28 cellular contexts compared by ENCODE assay signal in the genomic region with DNA sequence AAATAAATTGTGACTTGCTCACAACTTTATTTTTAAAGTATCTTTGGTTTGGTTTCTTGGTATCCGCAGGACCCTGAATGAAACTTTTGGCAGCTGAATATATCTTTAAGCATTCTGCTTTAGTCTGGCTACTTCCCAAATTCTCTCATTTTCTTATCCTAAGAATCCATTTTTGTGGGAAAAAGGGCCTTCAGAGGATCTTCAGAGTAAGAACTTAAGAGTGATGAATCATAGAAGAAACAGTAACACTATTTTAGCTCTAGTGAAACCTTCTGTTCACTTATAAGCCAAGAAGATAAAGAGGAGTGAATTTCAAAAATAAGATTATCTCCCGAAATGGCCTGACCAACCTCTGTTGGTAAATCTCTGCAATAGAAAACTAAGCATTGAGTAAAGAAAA.
"Had no signal": no experiment of that assay in that cellular context is flagged by ENCODE, and none has a peak within 500 bp of the region (broad histone marks: within the 10 kb centered on the region; RNA-seq: fewer than 3 reads in every experiment).

No MANE protein-coding gene starts in this region.

- H3K4me3 ChIP-seq: gastroesophageal sphincter, pancreas, prostate gland, sigmoid colon, smooth muscle cell, stomach, tibial nerve had no signal

- H3K27ac Mint-ChIP-seq: activated CD4-positive, alpha-beta memory T cell treated with anti-CD3 and anti-CD28 coated beads for 36 hours; activated naive CD4-positive, alpha-beta T cell treated with anti-CD3 and anti-CD28 coated beads, Interleukin-2, amount 50 U/mL, for 24 hours; activated T-helper 17 cell treated with anti-CD3 and anti-CD28 coated beads, Interleukin-2, amount 50 U/mL, for 72 hours; naive thymus-derived CD8-positive, alpha-beta T cell; stimulated activated naive B cell treated with anti-CD40 and anti-IgM and Interleukin-4, amounts not matched to agents 10 μg/mL and 1 μg/mL and 100 μg/mL, for 72 hours; T-helper 2 cell treated with Interferon-gamma antibody and Interleukin-4, amounts not matched to agents 5 μg/mL and 100 μg/mL, for 36 hours had no signal

- ATAC-seq: activated CD4-positive, CD25-positive, alpha-beta regulatory T cell treated with anti-CD3 and anti-CD28 coated beads, Interleukin-2, amount 50 U/mL, for 24 hours; activated T-cell treated with anti-CD3 and anti-CD28 coated beads, Interleukin-2, amount 50 U/mL, for 4 hours; activated T-helper 17 cell treated with anti-CD3 and anti-CD28 coated beads, Interleukin-2, amount 50 U/mL, for 72 hours; gastroesophageal sphincter; naive thymus-derived CD8-positive, alpha-beta T cell; pancreas; stimulated activated naive B cell treated with anti-CD40 and anti-IgM and Interleukin-4, amounts not matched to agents 10 μg/mL and 1 μg/mL and 100 μg/mL, for 72 hours had no signal

- H3K27me3 Mint-ChIP-seq: activated CD4-positive, alpha-beta memory T cell treated with anti-CD3 and anti-CD28 coated beads for 36 hours; activated naive CD4-positive, alpha-beta T cell treated with anti-CD3 and anti-CD28 coated beads, Interleukin-2, amount 50 U/mL, for 24 hours; activated T-helper 17 cell treated with anti-CD3 and anti-CD28 coated beads, Interleukin-2, amount 50 U/mL, for 72 hours; naive thymus-derived CD8-positive, alpha-beta T cell; stimulated activated naive B cell treated with anti-CD40 and anti-IgM and Interleukin-4, amounts not matched to agents 10 μg/mL and 1 μg/mL and 100 μg/mL, for 72 hours had no signal

- H3K36me3 Mint-ChIP-seq: activated CD4-positive, alpha-beta memory T cell treated with anti-CD3 and anti-CD28 coated beads for 36 hours; activated naive CD4-positive, alpha-beta T cell treated with anti-CD3 and anti-CD28 coated beads, Interleukin-2, amount 50 U/mL, for 24 hours; naive thymus-derived CD8-positive, alpha-beta T cell; stimulated activated naive B cell treated with anti-CD40 and anti-IgM and Interleukin-4, amounts not matched to agents 10 μg/mL and 1 μg/mL and 100 μg/mL, for 72 hours had no signal

- DNase-seq: activated CD4-positive, alpha-beta memory T cell treated with anti-CD3 and anti-CD28 coated beads for 36 hours; activated CD4-positive, alpha-beta T cell treated with anti-CD3 and anti-CD28 coated beads for 48 hours; activated CD8-positive, alpha-beta memory T cell treated with anti-CD3 and anti-CD28 coated beads, Interleukin-2, amount 50 U/mL, for 48 hours; activated T-cell treated with anti-CD3 and anti-CD28 coated beads, Interleukin-2, amount 50 U/mL, for 4 hours; anterior cingulate cortex; brain microvascular endothelial cell; caudate nucleus; hippocampal formation; midbrain; naive thymus-derived CD8-positive, alpha-beta T cell; nucleus accumbens; pancreas; sigmoid colon; stimulated activated CD4-positive, alpha-beta T cell treated with anti-CD3 and anti-CD28 coated beads, Interleukin-1b, Interleukin-23, amount 100 ng/mL, for 48 hours; stimulated activated CD4-positive, alpha-beta T cell treated with anti-CD3 and anti-CD28 coated beads, Interleukin-4, amount 100 ng/mL, for 4 hours; stimulated activated CD8-positive, alpha-beta memory T cell treated with anti-CD3 and anti-CD28 coated beads, Interleukin-4, amount 100 ng/mL, for 48 hours; stimulated activated naive B cell treated with anti-CD40 and anti-IgM and Interleukin-4, amounts not matched to agents 10 μg/mL and 1 μg/mL and 100 μg/mL, for 72 hours; stomach; T-helper 1 cell had no signal

- H3K4me3 Mint-ChIP-seq: activated CD4-positive, alpha-beta memory T cell treated with anti-CD3 and anti-CD28 coated beads for 36 hours; activated naive CD4-positive, alpha-beta T cell treated with anti-CD3 and anti-CD28 coated beads, Interleukin-2, amount 50 U/mL, for 24 hours; activated T-cell treated with anti-CD3 and anti-CD28 coated beads, Interleukin-2, amount 50 U/mL, for 4 hours; activated T-helper 17 cell treated with anti-CD3 and anti-CD28 coated beads, Interleukin-2, amount 50 U/mL, for 72 hours; naive thymus-derived CD8-positive, alpha-beta T cell; neural crest cell; stimulated activated naive B cell treated with anti-CD40 and anti-IgM and Interleukin-4, amounts not matched to agents 10 μg/mL and 1 μg/mL and 100 μg/mL, for 72 hours; T-helper 2 cell treated with Interferon-gamma antibody and Interleukin-4, amounts not matched to agents 5 μg/mL and 100 μg/mL, for 36 hours had no signal

- H3K9me3 Mint-ChIP-seq: activated naive CD4-positive, alpha-beta T cell treated with anti-CD3 and anti-CD28 coated beads, Interleukin-2, amount 50 U/mL, for 24 hours; activated T-cell treated with anti-CD3 and anti-CD28 coated beads, Interleukin-2, amount 50 U/mL, for 4 hours had no signal

- H3K4me1 Mint-ChIP-seq: activated naive CD4-positive, alpha-beta T cell treated with anti-CD3 and anti-CD28 coated beads, Interleukin-2, amount 50 U/mL, for 24 hours; activated T-helper 17 cell treated with anti-CD3 and anti-CD28 coated beads, Interleukin-2, amount 50 U/mL, for 72 hours; naive thymus-derived CD8-positive, alpha-beta T cell; neural crest cell; stimulated activated naive B cell treated with anti-CD40 and anti-IgM and Interleukin-4, amounts not matched to agents 10 μg/mL and 1 μg/mL and 100 μg/mL, for 72 hours had no signal
